10 cellular contexts compared by ENCODE assay signal in the genomic region with DNA sequence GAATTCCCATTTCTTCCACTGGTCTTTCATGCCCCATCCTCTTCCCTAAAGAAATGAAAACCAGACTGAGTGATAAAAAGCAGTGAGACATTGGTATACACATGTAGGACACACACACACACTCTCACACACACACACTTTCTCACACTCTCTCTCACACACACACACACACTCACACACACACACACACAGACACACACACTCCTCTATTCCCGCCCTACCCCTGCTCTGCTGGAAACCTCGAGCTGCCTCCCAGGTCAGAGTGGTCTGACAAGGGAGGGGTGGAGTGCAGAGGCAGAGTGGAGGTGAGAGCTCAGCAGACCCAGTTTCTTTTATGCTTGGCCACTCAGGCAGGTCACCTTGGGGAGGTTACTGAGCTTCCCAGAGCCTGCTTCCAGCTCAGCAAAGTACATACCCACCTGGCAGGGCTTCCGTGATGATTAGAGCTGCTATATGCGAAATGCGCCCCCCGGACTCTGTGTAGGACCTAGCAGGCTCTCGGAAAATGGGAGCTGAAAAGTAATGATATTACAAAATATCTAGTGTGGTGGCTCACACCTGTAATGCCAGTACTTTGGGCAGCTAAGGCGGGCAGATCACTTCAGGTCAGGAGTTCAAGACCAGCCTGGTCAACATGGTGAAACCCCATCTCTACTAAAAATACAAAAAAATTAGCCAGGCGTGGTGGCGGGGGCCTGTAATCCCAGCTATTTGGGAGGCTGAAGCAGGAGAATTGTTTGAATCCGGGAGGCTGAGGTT. TPM values are rescaled to one million over a fixed set of nuclear protein-coding genes. Genes with fewer than 3 reads are reported as not detected.
DNase-seq lines count a peak whose midpoint lies in the region; ATAC-seq, FAIRE-seq and TF ChIP-seq lines count a peak whose summit lies in the region.
"Had no signal": no experiment of that assay in that cellular context is flagged by ENCODE, and none has a peak within 500 bp of the region (broad histone marks: within the 10 kb centered on the region; RNA-seq: fewer than 3 reads in every experiment).

No MANE protein-coding gene starts in this region.

- H3K4me1 ChIP-seq in kidney (ENCODE audit: control insufficient read depth in 1 of 2, insufficient read depth in 1 of 2, low read depth in 1 of 2, low read length in 2 of 2), result peaks cover 31 to 37% of the 10 kb centered on the region in 2 donors
- H3K4me1 ChIP-seq in Karpas-422 (ENCODE audit: low read length), result no peaks in the 10 kb centered on the region

- H3K27me3 ChIP-seq in Karpas-422 (ENCODE audit: low read length), result no peaks in the 10 kb centered on the region

- FAIRE-seq in kidney (lab: Jason Lieb, UNC), result no peak

- no peak overlapping the region for H3K27ac Mint-ChIP-seq in activated T-cell treated with anti-CD3 and anti-CD28 coated beads, Interleukin-2, amount 50 U/mL, for 72 hours
- peak overlapping the region; percentile 90 for H3K27ac Mint-ChIP-seq in activated T-helper 17 cell treated with anti-CD3 and anti-CD28 coated beads, Interleukin-2, amount 50 U/mL, for 72 hours
- H3K27ac Mint-ChIP-seq in stimulated activated naive CD8-positive, alpha-beta T cell treated with anti-CD3 and anti-CD28 coated beads, Interleukin-15, amount 100 ng/mL, for 72 hours, result peak overlapping the region in 1 of 2 donors; percentile 70

- ATAC-seq in activated T-cell treated with anti-CD3 and anti-CD28 coated beads, Interleukin-2, amount 50 U/mL, for 72 hours (replicated peaks in 1 of 2), result no peak
- no peak for ATAC-seq in activated T-helper 17 cell treated with anti-CD3 and anti-CD28 coated beads, Interleukin-2, amount 50 U/mL, for 72 hours (replicated peaks)
- no peak for ATAC-seq in stimulated activated naive CD8-positive, alpha-beta T cell treated with anti-CD3 and anti-CD28 coated beads, Interleukin-15, amount 100 ng/mL, for 72 hours

- H3K36me3 Mint-ChIP-seq in activated T-cell treated with anti-CD3 and anti-CD28 coated beads, Interleukin-2, amount 50 U/mL, for 72 hours (ENCODE audit: insufficient read depth in 2 of 2), result peaks cover 1 to 16% of the 10 kb centered on the region in 2 donors
- peaks cover 8% of the 10 kb centered on the region for H3K36me3 Mint-ChIP-seq in activated T-helper 17 cell treated with anti-CD3 and anti-CD28 coated beads, Interleukin-2, amount 50 U/mL, for 72 hours (ENCODE audit: low read depth)

- peak overlapping the region; percentile 69 to 79 for H3K27ac ChIP-seq in kidney (ENCODE audit: low read depth in 2 of 2, low read length in 2 of 2)
- H3K27ac ChIP-seq in Karpas-422 (ENCODE audit: low read length), result no peak overlapping the region

- H3K4me3 ChIP-seq in kidney (ENCODE audit: low read length in 2 of 2) (no peak overlapping the region), Karpas-422 (ENCODE audit: low read length) (no peak overlapping the region)

- H2AFZ ChIP-seq in Karpas-422 (ENCODE audit: low read length), result no peak overlapping the region

- H3K27me3 Mint-ChIP-seq in activated T-cell treated with anti-CD3 and anti-CD28 coated beads, Interleukin-2, amount 50 U/mL, for 72 hours (ENCODE audit: low read depth), result no peaks in the 10 kb centered on the region
- no peaks in the 10 kb centered on the region for H3K27me3 Mint-ChIP-seq in activated T-helper 17 cell treated with anti-CD3 and anti-CD28 coated beads, Interleukin-2, amount 50 U/mL, for 72 hours
- no peaks in the 10 kb centered on the region for H3K27me3 Mint-ChIP-seq in stimulated activated naive CD8-positive, alpha-beta T cell treated with anti-CD3 and anti-CD28 coated beads, Interleukin-15, amount 100 ng/mL, for 72 hours

- H3K9ac ChIP-seq in kidney (ENCODE audit: low read length in 2 of 2) (peak overlapping the region; percentile 2 to 41), Karpas-422 (ENCODE audit: low read length) (no peak overlapping the region)

- no peaks in the 10 kb centered on the region for H3K79me2 ChIP-seq in Karpas-422 (ENCODE audit: low read length)

- H3K4me1 Mint-ChIP-seq in activated T-cell treated with anti-CD3 and anti-CD28 coated beads, Interleukin-2, amount 50 U/mL, for 72 hours (ENCODE audit: low read depth), result peaks cover 98% of the 10 kb centered on the region
- peaks cover 61% of the 10 kb centered on the region for H3K4me1 Mint-ChIP-seq in activated T-helper 17 cell treated with anti-CD3 and anti-CD28 coated beads, Interleukin-2, amount 50 U/mL, for 72 hours
- H3K4me1 Mint-ChIP-seq in stimulated activated naive CD8-positive, alpha-beta T cell treated with anti-CD3 and anti-CD28 coated beads, Interleukin-15, amount 100 ng/mL, for 72 hours, result peaks cover 93% of the 10 kb centered on the region

- no peak for DNase-seq in activated T-cell treated with anti-CD3 and anti-CD28 coated beads, Interleukin-2, amount 50 U/mL, for 72 hours
- DNase-seq in activated T-cell treated with anti-CD3 and anti-CD28 coated beads for 4 hours (no peak), kidney (no peak), NCI-H2171 (lab: John Stamatoyannopoulos, UW) (no peak), Karpas-422 (no peak), cerebellar nuclear complex (lab: John Stamatoyannopoulos, UW) (no peak)
- DNase-seq in stimulated activated naive CD8-positive, alpha-beta T cell treated with anti-CD3 and anti-CD28 coated beads, Interleukin-15, amount 100 ng/mL, for 72 hours, result no peak
- DNase-seq: AML-193, NCI-H510A treated with DMSO at 0.1 percent for 48 hours had no signal

- no peak for TF ChIP-seq CTCF in kidney (IDR thresholded peaks at IDR 0.05; ENCODE audit: borderline replicate concordance, extremely low read depth, insufficient read depth)

- intact Hi-C loops in kidney (cut with DNase I), result loop anchor here (10.0 kb wide), 1 partner anchor 90 kb away; the partner anchor contains the start of gene IGFBP4

- H3K36me3 ChIP-seq in kidney (ENCODE audit: control insufficient read depth in 1 of 2, insufficient read depth in 2 of 2, low read length in 2 of 2) (no peaks in the 10 kb centered on the region), Karpas-422 (ENCODE audit: insufficient read depth, low read length) (no peaks in the 10 kb centered on the region)

- H3K9me2 ChIP-seq in Karpas-422 (replicated peaks; ENCODE audit: insufficient read depth, low read length), result no peaks in the 10 kb centered on the region

- H3K4me3 Mint-ChIP-seq in activated T-cell treated with anti-CD3 and anti-CD28 coated beads, Interleukin-2, amount 50 U/mL, for 72 hours, result peak overlapping the region; percentile 38 to 91
- peak overlapping the region; percentile 90 for H3K4me3 Mint-ChIP-seq in activated T-helper 17 cell treated with anti-CD3 and anti-CD28 coated beads, Interleukin-2, amount 50 U/mL, for 72 hours
- H3K4me3 Mint-ChIP-seq in stimulated activated naive CD8-positive, alpha-beta T cell treated with anti-CD3 and anti-CD28 coated beads, Interleukin-15, amount 100 ng/mL, for 72 hours, result peak overlapping the region; percentile 69 to 85

- H3K9me3 ChIP-seq in kidney (ENCODE audit: control insufficient read depth in 1 of 2, low read length in 2 of 2) (no peaks in the 10 kb centered on the region), Karpas-422 (ENCODE audit: low read length) (no peaks in the 10 kb centered on the region)

- H3K4me2 ChIP-seq in Karpas-422 (ENCODE audit: low read depth, low read length, poor library complexity, severe bottlenecking), result no peak overlapping the region

- no peaks in the 10 kb centered on the region for H4K20me1 ChIP-seq in Karpas-422 (ENCODE audit: insufficient read depth, low read depth, low read length)

- no peaks in the 10 kb centered on the region for H3K9me3 Mint-ChIP-seq in activated T-cell treated with anti-CD3 and anti-CD28 coated beads, Interleukin-2, amount 50 U/mL, for 72 hours
- no peaks in the 10 kb centered on the region for H3K9me3 Mint-ChIP-seq in activated T-helper 17 cell treated with anti-CD3 and anti-CD28 coated beads, Interleukin-2, amount 50 U/mL, for 72 hours
- H3K9me3 Mint-ChIP-seq in stimulated activated naive CD8-positive, alpha-beta T cell treated with anti-CD3 and anti-CD28 coated beads, Interleukin-15, amount 100 ng/mL, for 72 hours, result no peaks in the 10 kb centered on the region

RNA-seq across cellular contexts. Expression of gene CCR7, which starts 30.7 kb away (rescaled TPM):
- 100 to 1,000 TPM; 311 to 371 TPM for total RNA-seq in activated T-cell treated with anti-CD3 and anti-CD28 coated beads, Interleukin-2, amount 50 U/mL, for 72 hours
- total RNA-seq in activated T-helper 17 cell treated with anti-CD3 and anti-CD28 coated beads, Interleukin-2, amount 50 U/mL, for 72 hours, result 100 to 1,000 TPM; 140 to 304 TPM
- total RNA-seq in kidney, result 7.1 TPM
- polyA plus RNA-seq in kidney (ENCODE audit: insufficient read depth, low read depth, low replicate concordance), result 0.17 TPM
- not detected in 2 replicates for total RNA-seq in Karpas-422 (2014; rRNA removed; shearing (Covaris generic); ENCODE audit: low replicate concordance)

RNA-seq across cellular contexts. Expression of gene TNS4, which starts 33.2 kb away (rescaled TPM):
- total RNA-seq in activated T-cell treated with anti-CD3 and anti-CD28 coated beads, Interleukin-2, amount 50 U/mL, for 72 hours, result 10 to 100 TPM in 1 of 2 donors, 1 to 10 TPM in 1; 9.9 to 10.6 TPM
- total RNA-seq in activated T-helper 17 cell treated with anti-CD3 and anti-CD28 coated beads, Interleukin-2, amount 50 U/mL, for 72 hours, result 10 to 100 TPM in 1 of 2 donors, 1 to 10 TPM in 1; 8.8 to 19.8 TPM
- 0.31 TPM for total RNA-seq in kidney
- polyA plus RNA-seq in kidney (ENCODE audit: insufficient read depth, low read depth, low replicate concordance), result 2.2 TPM
- total RNA-seq in Karpas-422 (2014; rRNA removed; shearing (Covaris generic); ENCODE audit: low replicate concordance), result not detected in 2 replicates

Comparison
In these comparisons a context has a peak if more than half of its experiments do, and no peak if none do; other contexts are left out.
1. RNA of gene CCR7, which starts 30.7 kb away (total RNA-seq): 311 to 371 TPM in activated T-cell treated with anti-CD3 and anti-CD28 coated beads, Interleukin-2, amount 50 U/mL, for 72 hours and 140 to 304 TPM in activated T-helper 17 cell treated with anti-CD3 and anti-CD28 coated beads, Interleukin-2, amount 50 U/mL, for 72 hours; 7.1 TPM in kidney (single experiment) and not detected in Karpas-422; every median in the first group is over 10 times any median in the second.
2. Peak in every context shown above with its lines, with median percentiles within 50 percentile points of each other: H3K4me3 Mint-ChIP-seq.